ENCODE assay signal across 24 cellular contexts in genomic region chr1:237553078-237553477, GRCh38.
DNase-seq lines count a peak whose midpoint lies in the region; ATAC-seq, FAIRE-seq and TF ChIP-seq lines count a peak whose summit lies in the region.
"Had no signal": no experiment of that assay in that cellular context is flagged by ENCODE, and none has a peak within 500 bp of the region (broad histone marks: within the 10 kb centered on the region; RNA-seq: fewer than 3 reads in every experiment).

No MANE protein-coding gene starts in this region.

- intact Hi-C loops in pancreas (cut with DNase I) = loop anchor here in 1 of 3 donors (10.0 kb wide), 1 partner anchor 938 kb away; no protein-coding TSS in a partner anchor

- WGBS in pancreas, 2 donors = 80 to 88% methylated on average over 1 of the region's 1 CpG

- DNase-seq in NCI-H2171 treated with DMSO at 0.1 percent for 48 hours (lab: John Stamatoyannopoulos, UW) (peak; percentile 6), NCI-H2171 (lab: John Stamatoyannopoulos, UW) (no peak), D721Med (ENCODE audit: insufficient read length, low spot score) (no peak), pancreas (no peak)
- DNase-seq in central memory CD4-positive, alpha-beta T cell = no peak
- DNase-seq: AML-193; Caco-2; Calu3; CD4-positive, alpha-beta T cell; CD8-positive, alpha-beta T cell; DMS 273 treated with DMSO at 0.1 percent for 48 hours; DMS153; DMS53; DMS79; DND-41; EL; GDM1 had no signal

- no peaks in the 10 kb centered on the region for H3K9me3 ChIP-seq in pancreas
- H3K9me3 ChIP-seq: A549; BLaER1 treated with 17β-estradiol and CSF1 and Interleukin-3, amounts not matched to agents 10 nM and 100 nM; Caco-2 had no signal

- H3K4me1 ChIP-seq in pancreas = no peaks in the 10 kb centered on the region
- H3K4me1 ChIP-seq: A549; BLaER1 treated with 17β-estradiol and CSF1 and Interleukin-3, amounts not matched to agents 10 nM and 100 nM; Caco-2 had no signal

- no peak for ATAC-seq in pancreas
- ATAC-seq: A549; CD8-positive, alpha-beta T cell; GM12878 had no signal

- peak; percentile 67 for FAIRE-seq in D721Med (lab: Jason Lieb, UNC)
- peak; percentile 34 for FAIRE-seq in pancreas (lab: Jason Lieb, UNC)
- FAIRE-seq: A549, GM12878, GM12892, GM18507 had no signal

- no peaks in the 10 kb centered on the region for H3K27me3 ChIP-seq in pancreas
- H3K27me3 ChIP-seq: BLaER1 treated with 17β-estradiol and CSF1 and Interleukin-3, amounts not matched to agents 10 nM and 100 nM had no signal

- H3K36me3 ChIP-seq in pancreas = no peaks in the 10 kb centered on the region
- H3K36me3 ChIP-seq: BLaER1 treated with 17β-estradiol and CSF1 and Interleukin-3, amounts not matched to agents 10 nM and 100 nM had no signal

- H3K4me3 ChIP-seq in pancreas = no peak overlapping the region
- H3K4me3 ChIP-seq: A549; BLaER1 treated with 17β-estradiol and CSF1 and Interleukin-3, amounts not matched to agents 10 nM and 100 nM; GM12878 had no signal

- H3K27ac ChIP-seq in pancreas = no peak overlapping the region
- H3K27ac ChIP-seq: 22Rv1; A549; BLaER1 treated with 17β-estradiol and CSF1 and Interleukin-3, amounts not matched to agents 10 nM and 100 nM; C4-2B had no signal

- TF ChIP-seq CTCF in D721Med (IDR thresholded peaks at IDR 0.05; ENCODE audit: insufficient read depth, missing control alignments) = no peak
- TF ChIP-seq CTCF in pancreas (IDR thresholded peaks at IDR 0.05) = no peak
